23 cellular contexts compared by ENCODE assay signal in the genomic region with DNA sequence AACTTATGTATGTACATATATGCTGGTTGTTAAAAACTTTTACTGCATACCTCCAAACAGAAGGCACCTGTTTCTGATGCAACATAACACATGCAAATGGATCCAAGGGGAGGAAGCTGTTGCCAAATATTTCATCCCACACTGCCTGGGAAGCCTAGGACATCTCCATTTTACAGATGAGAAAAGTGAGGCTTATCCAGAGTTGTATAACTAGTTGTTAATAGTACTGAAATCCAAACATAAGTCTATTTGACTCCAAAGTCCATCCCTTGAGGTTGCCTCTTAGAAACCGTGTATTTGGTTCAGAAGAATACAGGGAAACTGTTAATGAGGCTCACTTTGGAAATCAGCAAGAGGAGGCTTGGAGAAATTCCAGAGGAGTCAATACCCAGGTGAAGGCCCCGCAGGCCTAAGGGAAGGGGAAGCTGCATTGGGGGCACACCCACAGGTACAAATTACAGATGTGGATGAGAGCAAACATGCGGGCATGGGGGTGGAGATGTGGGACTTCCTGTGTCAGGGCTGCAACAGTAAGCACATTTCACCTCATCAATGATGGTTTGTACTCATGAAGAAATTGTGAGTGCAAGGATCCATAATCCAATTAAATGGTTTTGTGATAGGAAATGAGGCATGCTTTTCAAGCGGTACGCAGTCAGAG. TPM values are rescaled to one million over a fixed set of nuclear protein-coding genes. Genes with fewer than 3 reads are reported as not detected.
DNase-seq lines count a peak whose midpoint lies in the region; ATAC-seq, FAIRE-seq and TF ChIP-seq lines count a peak whose summit lies in the region.
"Had no signal": no experiment of that assay in that cellular context is flagged by ENCODE, and none has a peak within 500 bp of the region (broad histone marks: within the 10 kb centered on the region; RNA-seq: fewer than 3 reads in every experiment).

No MANE protein-coding gene starts in this region.

- no peak for ATAC-seq in HG03432 (IDR thresholded peaks at IDR 0.05; ENCODE audit: unreplicated experiment)
- ATAC-seq in left lobe of liver, result no peak
- ATAC-seq in pancreas, result no peak
- ATAC-seq: GM12878 had no signal

- H3K36me3 ChIP-seq in hepatocyte (replicated peaks; ENCODE audit: insufficient read depth, low read depth), result no peaks in the 10 kb centered on the region
- H3K36me3 ChIP-seq in liver (ENCODE audit: control insufficient read depth in 4 of 4, insufficient read depth in 3 of 4, low read depth in 1 of 4, low read length in 3 of 4), result no peaks in the 10 kb centered on the region
- no peaks in the 10 kb centered on the region for H3K36me3 ChIP-seq in neural progenitor cell
- H3K36me3 ChIP-seq in H7 (replicated peaks; ENCODE audit: control insufficient read depth, insufficient read depth, low read length), result no peaks in the 10 kb centered on the region
- H3K36me3 ChIP-seq in pancreas, result no peaks in the 10 kb centered on the region
- H3K36me3 ChIP-seq: BE2C had no signal

- H3K27me3 ChIP-seq in hepatocyte, result no peaks in the 10 kb centered on the region
- H3K27me3 ChIP-seq in liver (ENCODE audit: control insufficient read depth in 4 of 4, insufficient read depth in 4 of 4, low read length in 3 of 4), result no peaks in the 10 kb centered on the region
- no peaks in the 10 kb centered on the region for H3K27me3 ChIP-seq in neural progenitor cell
- no peaks in the 10 kb centered on the region for H3K27me3 ChIP-seq in H7 (ENCODE audit: control insufficient read depth, insufficient read depth, low read length)
- H3K27me3 ChIP-seq in pancreas, result no peaks in the 10 kb centered on the region
- H3K27me3 ChIP-seq: BE2C had no signal

- peak overlapping the region; percentile 66 for H3K27ac Mint-ChIP-seq in neural progenitor cell
- H3K27ac Mint-ChIP-seq: CD4-positive, CD25-positive, alpha-beta regulatory T cell had no signal

- H3K4me3 Mint-ChIP-seq in neural progenitor cell, result no peak overlapping the region
- H3K4me3 Mint-ChIP-seq: CD4-positive, CD25-positive, alpha-beta regulatory T cell had no signal

- H4K20me1 ChIP-seq in hepatocyte (ENCODE audit: insufficient read depth, poor library complexity, severe bottlenecking) (no peaks in the 10 kb centered on the region), neural progenitor cell (ENCODE audit: low read depth) (no peaks in the 10 kb centered on the region)

- H3K9me2 ChIP-seq in hepatocyte (replicated peaks; ENCODE audit: insufficient read depth), result no peaks in the 10 kb centered on the region

- H3F3A ChIP-seq in neural progenitor cell (ENCODE audit: low read depth), result no peaks in the 10 kb centered on the region

- no peak for FAIRE-seq in pancreas (lab: Jason Lieb, UNC)
- FAIRE-seq: A204.1, GM12878, GM19239, HTR-8/SVneo had no signal

- peak overlapping the region; percentile 19 for H3K4me2 ChIP-seq in hepatocyte
- H3K4me2 ChIP-seq in neural progenitor cell, result no peak overlapping the region

- H3K4me3 ChIP-seq in hepatocyte, result no peak overlapping the region
- no peak overlapping the region for H3K4me3 ChIP-seq in liver (ENCODE audit: low read depth in 1 of 3, low read length in 3 of 3)
- no peak overlapping the region for H3K4me3 ChIP-seq in neural progenitor cell
- H3K4me3 ChIP-seq in H7 (ENCODE audit: insufficient read depth, low read depth, low read length), result no peak overlapping the region
- no peak overlapping the region for H3K4me3 ChIP-seq in pancreas
- H3K4me3 ChIP-seq: GM12878 had no signal

- no peaks in the 10 kb centered on the region for H3K36me3 Mint-ChIP-seq in neural progenitor cell
- H3K36me3 Mint-ChIP-seq: CD4-positive, CD25-positive, alpha-beta regulatory T cell; CD8-positive, alpha-beta memory T cell had no signal

- 69% methylated on average over 5 of the region's 5 CpGs for WGBS in hepatocyte (ENCODE audit: low lambda C conversion rate, missing lambda C conversion rate)
- 64% methylated on average over 5 of the region's 5 CpGs for WGBS in liver
- 48 to 50% methylated on average over 5 of the region's 5 CpGs for WGBS in pancreas, 2 donors

- no peaks in the 10 kb centered on the region for H3K27me3 Mint-ChIP-seq in neural progenitor cell (ENCODE audit: insufficient read depth, low read depth)

- no peaks in the 10 kb centered on the region for H3K4me1 ChIP-seq in hepatocyte (ENCODE audit: insufficient read depth)
- peaks cover 0 to 2% (median 0%) of the 10 kb centered on the region in 4 donors for H3K4me1 ChIP-seq in liver (ENCODE audit: control insufficient read depth in 4 of 4, insufficient read depth in 4 of 4, low read length in 3 of 4)
- H3K4me1 ChIP-seq in neural progenitor cell, result no peaks in the 10 kb centered on the region
- H3K4me1 ChIP-seq in pancreas, result no peaks in the 10 kb centered on the region
- H3K4me1 ChIP-seq: BE2C had no signal

- H2AFZ ChIP-seq in hepatocyte (no peak overlapping the region), neural progenitor cell (replicated peaks) (no peak overlapping the region)

- peaks cover 7% of the 10 kb centered on the region for H3K4me1 Mint-ChIP-seq in neural progenitor cell
- H3K4me1 Mint-ChIP-seq: CD4-positive, CD25-positive, alpha-beta regulatory T cell had no signal

- H3K79me2 ChIP-seq in hepatocyte (no peaks in the 10 kb centered on the region), neural progenitor cell (ENCODE audit: low read depth) (no peaks in the 10 kb centered on the region)

- TF ChIP-seq RAD21 in liver (IDR thresholded peaks at IDR 0.05), result no peak

- H3K9ac ChIP-seq in liver (ENCODE audit: low read depth in 1 of 2, low read length in 2 of 2) (no peak overlapping the region), neural progenitor cell (no peak overlapping the region)

- H3K27ac ChIP-seq in hepatocyte (no peak overlapping the region), liver (ENCODE audit: low read depth in 1 of 2, low read length in 2 of 2) (no peak overlapping the region), neural progenitor cell (no peak overlapping the region), pancreas (no peak overlapping the region)

- intact Hi-C loops in pancreas (cut with DNase I), result no loop called here

- peak; percentile 74 for DNase-seq in NCI-H82 (lab: John Stamatoyannopoulos, UW)
- DNase-seq in hepatocyte (ENCODE audit: low spot score), result no peak
- no peak for DNase-seq in neural progenitor cell (ENCODE audit: low spot score)
- DNase-seq in H7, result no peak
- no peak for DNase-seq in left lobe of liver (ENCODE audit: low spot score)
- no peak for DNase-seq in pancreas
- DNase-seq: ACHN; BE2C; C1 segment of cervical spinal cord; CD4-positive, CD25-positive, alpha-beta regulatory T cell; CD8-positive, alpha-beta memory T cell; COR-L47; DMS 273 treated with DMSO at 0.1 percent for 48 hours; DMS53; DND-41; EL; HCEC 1CT had no signal

- TF ChIP-seq CTCF in hepatocyte (IDR thresholded peaks at IDR 0.05; ENCODE audit: poor library complexity) (no peak), liver (IDR thresholded peaks at IDR 0.05; ENCODE audit: low read depth, low read length, missing input control) (no peak), neural progenitor cell (IDR thresholded peaks at IDR 0.05) (no peak), pancreas (IDR thresholded peaks at IDR 0.05) (no peak)

- no peaks in the 10 kb centered on the region for H3K9me3 ChIP-seq in hepatocyte (ENCODE audit: low read depth)
- H3K9me3 ChIP-seq in liver (ENCODE audit: control insufficient read depth in 4 of 4, low read length in 3 of 4), result peaks cover 0 to 3% (median 0%) of the 10 kb centered on the region in 4 donors
- no peaks in the 10 kb centered on the region for H3K9me3 ChIP-seq in neural progenitor cell (ENCODE audit: low read depth)
- no peaks in the 10 kb centered on the region for H3K9me3 ChIP-seq in pancreas
- H3K9me3 ChIP-seq: BE2C had no signal

- H3K9me3 Mint-ChIP-seq in neural progenitor cell, result peaks cover 4% of the 10 kb centered on the region

TF ChIP-seq in liver, 16 proteins besides CTCF, POLR2A, EP300 and RAD21:
- TF ChIP-seq FOXA1 (IDR thresholded peaks at IDR 0.05) (no peak), SP1 (IDR thresholded peaks at IDR 0.05) (peak; percentile 8), FOXA2 (IDR thresholded peaks at IDR 0.05) (no peak), HNF4A (conservative IDR thresholded peaks at IDR 0.05) (peak in 1 of 2 donors; percentile 34)

RNA-seq across cellular contexts. Expression of gene RCN1, which starts 51.1 kb away (rescaled TPM):
- total RNA-seq in hepatocyte (258 and 262 TPM in 2 replicates), liver (10 to 100 TPM; 35.9 to 52.0 TPM), neural progenitor cell (ENCODE audit: low replicate concordance) (172 and 246 TPM in 2 replicates), left lobe of liver (34.5 TPM), pancreas (10 to 100 TPM in 4 of 6 donors, 1 to 10 TPM in 2; 9.6 to 28.6 (median 15.9) TPM)
- polyA plus RNA-seq in hepatocyte (412 and 473 TPM in 2 replicates), liver (10 to 100 TPM; 40.8 to 58.1 TPM), pancreas (10 to 100 TPM; 28.6 to 39.3 TPM)
- 84.2 and 104 TPM in 2 replicates for total RNA-seq in H7 (2014; rRNA removed; shearing (Covaris generic))
